12 cellular contexts compared by ENCODE assay signal in the genomic region with DNA sequence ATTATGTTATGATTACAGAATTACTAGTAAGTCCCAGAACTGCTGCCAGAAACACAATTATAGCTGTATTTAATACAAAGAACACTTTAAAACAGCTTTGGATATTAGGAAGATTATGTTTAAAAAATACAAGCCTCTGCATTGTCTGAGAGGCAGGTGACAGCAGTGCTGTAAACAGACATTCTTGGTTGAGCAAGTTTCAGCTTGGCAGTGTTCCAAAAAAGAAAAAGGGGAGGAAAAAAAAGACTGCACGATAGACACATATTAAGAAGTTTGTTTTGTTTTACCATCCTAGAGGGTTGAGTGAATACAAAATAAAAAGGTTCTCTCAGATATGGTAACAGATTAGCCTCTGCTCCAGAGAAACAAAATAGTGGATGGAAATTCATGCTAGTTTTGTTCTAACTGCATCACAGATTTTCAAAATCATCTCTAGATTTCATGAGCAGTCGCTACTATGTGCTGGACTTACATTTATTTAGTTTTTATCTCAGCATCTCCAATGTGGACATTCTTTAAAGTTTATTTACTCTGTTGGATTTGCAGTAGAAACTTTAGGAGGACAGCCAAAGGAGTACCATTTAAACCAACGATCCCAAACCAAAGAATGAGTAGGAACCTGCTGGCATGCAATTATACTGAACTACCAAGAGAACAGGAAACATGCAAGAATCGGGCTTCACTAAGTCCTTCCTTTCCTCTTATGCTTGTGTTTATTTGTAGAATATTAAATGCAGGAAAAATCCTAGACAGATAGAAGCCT. TPM values are rescaled to one million over a fixed set of nuclear protein-coding genes. Genes with fewer than 3 reads are reported as not detected.
DNase-seq lines count a peak whose midpoint lies in the region; ATAC-seq and TF ChIP-seq lines count a peak whose summit lies in the region.
"Had no signal": no experiment of that assay in that cellular context is flagged by ENCODE, and none has a peak within 500 bp of the region (broad histone marks: within the 10 kb centered on the region; RNA-seq: fewer than 3 reads in every experiment).

No MANE protein-coding gene starts in this region.

- no peaks in the 10 kb centered on the region for H3K9me2 ChIP-seq in DOHH2 (replicated peaks; ENCODE audit: control insufficient read depth, low read length)

- no peak for TF ChIP-seq CTCF in DOHH2 (IDR thresholded peaks at IDR 0.05; ENCODE audit: low read depth, low read length, poor library complexity, severe bottlenecking)

- H3K4me3 Mint-ChIP-seq in memory B cell: no peak overlapping the region
- H3K4me3 Mint-ChIP-seq in activated naive CD8-positive, alpha-beta T cell treated with anti-CD3 and anti-CD28 coated beads for 36 hours: no peak overlapping the region
- H3K4me3 Mint-ChIP-seq: activated naive CD8-positive, alpha-beta T cell treated with anti-CD3 and anti-CD28 coated beads, Interleukin-2, amount 10 ng/mL, durations not matched to agents 7 days and 5 days had no signal

- peaks cover 85% of the 10 kb centered on the region for H3K36me3 ChIP-seq in DOHH2 (ENCODE audit: control insufficient read depth, low read length)
- peaks cover 62% of the 10 kb centered on the region for H3K36me3 ChIP-seq in adipocyte (ENCODE audit: control insufficient read depth, insufficient read depth, low read length, severe bottlenecking)

- DNase-seq in NCI-H1417 (lab: John Stamatoyannopoulos, UW) (peak; percentile 38 to 86 (median 40)), adipocyte (ENCODE audit: low read depth) (peak; percentile 36), memory B cell (ENCODE audit: low spot score in 2 of 2) (no peak), activated gamma-delta T cell treated with Interleukin-2 at 50 U/mL for 16 hours (no peak)
- DNase-seq in activated naive CD8-positive, alpha-beta T cell treated with anti-CD3 and anti-CD28 coated beads for 36 hours: no peak
- no peak for DNase-seq in stimulated activated CD4-positive, alpha-beta T cell treated with anti-CD3 and anti-CD28 coated beads, Interleukin-1b, Interleukin-23, amount 100 ng/mL, for 48 hours
- DNase-seq: activated naive CD8-positive, alpha-beta T cell treated with anti-CD3 and anti-CD28 coated beads, Interleukin-2, amount 10 ng/mL, durations not matched to agents 7 days and 5 days; dorsolateral prefrontal cortex; NCI-H1048 had no signal

- H3K9ac ChIP-seq in adipocyte (ENCODE audit: low read length): no peak overlapping the region

- H3K9me3 ChIP-seq in DOHH2 (ENCODE audit: control insufficient read depth, insufficient read depth, low read length) (no peaks in the 10 kb centered on the region), adipocyte (ENCODE audit: control insufficient read depth, low read length) (no peaks in the 10 kb centered on the region)

- H3F3A ChIP-seq in DOHH2 (ENCODE audit: control insufficient read depth, insufficient read depth): peaks cover 8% of the 10 kb centered on the region; the same call in 1 of the 2 replicates

- peak overlapping the region; percentile 35 for H3K4me2 ChIP-seq in DOHH2 (ENCODE audit: low read length)

- H3K36me3 Mint-ChIP-seq in memory B cell: peaks cover 31% of the 10 kb centered on the region
- H3K36me3 Mint-ChIP-seq in activated naive CD8-positive, alpha-beta T cell treated with anti-CD3 and anti-CD28 coated beads for 36 hours: peaks cover 14% of the 10 kb centered on the region

- H3K4me3 ChIP-seq in DOHH2 (ENCODE audit: low read length) (peak overlapping the region; percentile 24; the same call in 1 of the 2 replicates), adipocyte (ENCODE audit: low read length) (no peak overlapping the region)
- H3K4me3 ChIP-seq: lung had no signal

- peaks cover 16% of the 10 kb centered on the region for H3K4me1 Mint-ChIP-seq in memory B cell
- H3K4me1 Mint-ChIP-seq in activated naive CD8-positive, alpha-beta T cell treated with anti-CD3 and anti-CD28 coated beads for 36 hours: peaks cover 20% of the 10 kb centered on the region

- ATAC-seq in memory B cell (ENCODE audit: low read depth): no peak
- no peak for ATAC-seq in GM21367 (IDR thresholded peaks at IDR 0.05; ENCODE audit: unreplicated experiment)

- peak overlapping the region; percentile 26 for H3K27ac Mint-ChIP-seq in memory B cell
- no peak overlapping the region for H3K27ac Mint-ChIP-seq in activated naive CD8-positive, alpha-beta T cell treated with anti-CD3 and anti-CD28 coated beads for 36 hours
- H3K27ac Mint-ChIP-seq: activated naive CD8-positive, alpha-beta T cell treated with anti-CD3 and anti-CD28 coated beads, Interleukin-2, amount 10 ng/mL, durations not matched to agents 7 days and 5 days had no signal

- no peaks in the 10 kb centered on the region for H3K27me3 Mint-ChIP-seq in memory B cell
- H3K27me3 Mint-ChIP-seq in activated naive CD8-positive, alpha-beta T cell treated with anti-CD3 and anti-CD28 coated beads for 36 hours: no peaks in the 10 kb centered on the region
- H3K27me3 Mint-ChIP-seq: activated naive CD8-positive, alpha-beta T cell treated with anti-CD3 and anti-CD28 coated beads, Interleukin-2, amount 10 ng/mL, durations not matched to agents 7 days and 5 days had no signal

- peaks cover 19% of the 10 kb centered on the region for H3K79me2 ChIP-seq in DOHH2 (ENCODE audit: control insufficient read depth, low read length)

- H3K9me3 Mint-ChIP-seq in memory B cell: no peaks in the 10 kb centered on the region
- no peaks in the 10 kb centered on the region for H3K9me3 Mint-ChIP-seq in activated naive CD8-positive, alpha-beta T cell treated with anti-CD3 and anti-CD28 coated beads for 36 hours
- H3K9me3 Mint-ChIP-seq: activated naive CD8-positive, alpha-beta T cell treated with anti-CD3 and anti-CD28 coated beads, Interleukin-2, amount 10 ng/mL, durations not matched to agents 7 days and 5 days had no signal

- no peaks in the 10 kb centered on the region for H4K20me1 ChIP-seq in DOHH2 (ENCODE audit: control insufficient read depth, insufficient read depth, low read depth, low read length)

- H3K4me1 ChIP-seq in DOHH2 (ENCODE audit: control insufficient read depth, low read length) (peaks cover 25% of the 10 kb centered on the region), adipocyte (ENCODE audit: control insufficient read depth, insufficient read depth, low read length) (peaks cover 9% of the 10 kb centered on the region)

- H3K27ac ChIP-seq in DOHH2 (ENCODE audit: low read depth, low read length): peak overlapping the region; percentile 38

- H3K27me3 ChIP-seq in DOHH2 (ENCODE audit: control insufficient read depth, low read length) (no peaks in the 10 kb centered on the region), adipocyte (replicated peaks; ENCODE audit: control insufficient read depth, insufficient read depth, low read length) (no peaks in the 10 kb centered on the region)
- H3K27me3 ChIP-seq: dorsolateral prefrontal cortex had no signal

RNA-seq across cellular contexts. Expression of a gene that starts 9.0 kb away (rescaled TPM):
- total RNA-seq in activated naive CD8-positive, alpha-beta T cell treated with anti-CD3 and anti-CD28 coated beads for 36 hours: 10 to 100 TPM; 67.4 to 71.1 TPM

Comparison
In these comparisons a context has a peak if more than half of its experiments do, and no peak if none do; other contexts are left out.
1. DNase-seq: peak in NCI-H1417 (3 of 3) and adipocyte (single experiment); none in memory B cell (0 of 2), activated naive CD8-positive, alpha-beta T cell treated with anti-CD3 and anti-CD28 coated beads for 36 hours (single experiment), stimulated activated CD4-positive, alpha-beta T cell treated with anti-CD3 and anti-CD28 coated beads, Interleukin-1b, Interleukin-23, amount 100 ng/mL, for 48 hours (single experiment) and activated gamma-delta T cell treated with Interleukin-2 at 50 U/mL for 16 hours (single experiment).